ENCODE assay signal across 6 cellular contexts in the genomic region with DNA sequence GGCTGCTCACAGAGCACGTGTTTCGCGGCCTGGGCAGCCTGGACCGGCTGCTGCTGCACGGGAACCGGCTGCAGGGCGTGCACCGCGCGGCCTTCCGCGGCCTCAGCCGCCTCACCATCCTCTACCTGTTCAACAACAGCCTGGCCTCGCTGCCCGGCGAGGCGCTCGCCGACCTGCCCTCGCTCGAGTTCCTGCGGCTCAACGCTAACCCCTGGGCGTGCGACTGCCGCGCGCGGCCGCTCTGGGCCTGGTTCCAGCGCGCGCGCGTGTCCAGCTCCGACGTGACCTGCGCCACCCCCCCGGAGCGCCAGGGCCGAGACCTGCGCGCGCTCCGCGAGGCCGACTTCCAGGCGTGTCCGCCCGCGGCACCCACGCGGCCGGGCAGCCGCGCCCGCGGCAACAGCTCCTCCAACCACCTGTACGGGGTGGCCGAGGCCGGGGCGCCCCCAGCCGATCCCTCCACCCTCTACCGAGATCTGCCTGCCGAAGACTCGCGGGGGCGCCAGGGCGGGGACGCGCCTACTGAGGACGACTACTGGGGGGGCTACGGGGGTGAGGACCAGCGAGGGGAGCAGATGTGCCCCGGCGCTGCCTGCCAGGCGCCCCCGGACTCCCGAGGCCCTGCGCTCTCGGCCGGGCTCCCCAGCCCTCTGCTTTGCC. TPM values are rescaled to one million over a fixed set of nuclear protein-coding genes. Genes with fewer than 3 reads are reported as not detected.
DNase-seq lines count a peak whose midpoint lies in the region; ATAC-seq, FAIRE-seq and TF ChIP-seq lines count a peak whose summit lies in the region.

No MANE protein-coding gene starts in this region.

- H3K9ac ChIP-seq in kidney (ENCODE audit: low read length in 2 of 2) = peak overlapping the region in 1 of 2 donors; percentile 7

- peak; percentile 40 for ATAC-seq in HG02571 (IDR thresholded peaks at IDR 0.05; ENCODE audit: unreplicated experiment)

- peak; percentile 57 for DNase-seq in activated CD8-positive, alpha-beta memory T cell treated with anti-CD3 and anti-CD28 coated beads, Interleukin-2, amount 50 U/mL, for 4 hours
- DNase-seq in kidney = peak; percentile 90
- no peak for DNase-seq in vagina (ENCODE audit: extremely low spot score in 2 of 2)
- DNase-seq in NCI-H345 treated with DMSO at 0.1 percent for 48 hours (lab: John Stamatoyannopoulos, UW; ENCODE audit: unreplicated experiment) = no peak

- H3K36me3 ChIP-seq in kidney (ENCODE audit: control insufficient read depth in 1 of 2, insufficient read depth in 2 of 2, low read length in 2 of 2) = no peaks in the 10 kb centered on the region
- no peaks in the 10 kb centered on the region for H3K36me3 ChIP-seq in vagina

- H3K27ac ChIP-seq in C4-2B (peak overlapping the region; percentile 81), kidney (ENCODE audit: low read depth in 2 of 2, low read length in 2 of 2) (no peak overlapping the region), vagina (peak overlapping the region; percentile 40)

- no peaks in the 10 kb centered on the region for H3K27me3 ChIP-seq in vagina

- no peak for TF ChIP-seq POLR2A in vagina (IDR thresholded peaks at IDR 0.05)

- TF ChIP-seq CTCF in C4-2B (conservative IDR thresholded peaks at IDR 0.05) (no peak), kidney (IDR thresholded peaks at IDR 0.05; ENCODE audit: borderline replicate concordance, extremely low read depth, insufficient read depth) (no peak), vagina (IDR thresholded peaks at IDR 0.05) (no peak)

- intact Hi-C loops in kidney (cut with DNase I) = no loop called here
- intact Hi-C loops in vagina (cut with DNase I) = no loop called here

- H3K9me3 ChIP-seq in kidney (ENCODE audit: control insufficient read depth in 1 of 2, low read length in 2 of 2) (no peaks in the 10 kb centered on the region), vagina (no peaks in the 10 kb centered on the region)

- H3K4me1 ChIP-seq in kidney (ENCODE audit: control insufficient read depth in 1 of 2, insufficient read depth in 1 of 2, low read depth in 1 of 2, low read length in 2 of 2) (peaks cover 4 to 10% of the 10 kb centered on the region in 2 donors), vagina (peaks cover 22% of the 10 kb centered on the region)

- H3K4me3 ChIP-seq in kidney (ENCODE audit: low read length in 2 of 2) (peak overlapping the region; percentile 19 to 35), vagina (peak overlapping the region; percentile 48 to 54)

- no peak for FAIRE-seq in kidney (lab: Jason Lieb, UNC)

RNA-seq across cellular contexts. Expression of gene RTN4RL2, which starts 16.0 kb away (rescaled TPM):
- total RNA-seq in kidney (2.6 TPM), vagina (2.0 TPM)
- polyA plus RNA-seq in kidney (ENCODE audit: insufficient read depth, low read depth, low replicate concordance) = 5.5 TPM

RNA-seq across cellular contexts. Expression of gene SLC43A1, which starts 39.1 kb away (rescaled TPM):
- 4.1 TPM for total RNA-seq in kidney
- polyA plus RNA-seq in kidney (ENCODE audit: insufficient read depth, low read depth, low replicate concordance) = 16.6 TPM
- 22.6 TPM for total RNA-seq in vagina

RNA-seq across cellular contexts. Expression of gene SLC43A3, which starts 49.4 kb away (rescaled TPM):
- 39.8 TPM for total RNA-seq in kidney
- 6.0 TPM for polyA plus RNA-seq in kidney (ENCODE audit: insufficient read depth, low read depth, low replicate concordance)
- total RNA-seq in vagina = 53.5 TPM

RNA-seq across cellular contexts. Expression of gene TIMM10, which starts 54.2 kb away (rescaled TPM):
- total RNA-seq in kidney (38.6 TPM), vagina (45.2 TPM)
- polyA plus RNA-seq in kidney (ENCODE audit: insufficient read depth, low read depth, low replicate concordance) = 174 TPM

Comparison
In these comparisons a context has a peak if more than half of its experiments do, and no peak if none do; other contexts are left out.
1. H3K27ac ChIP-seq: peak in C4-2B (single experiment) and vagina (single experiment); none in kidney (0 of 2).
2. DNase-seq: peak in activated CD8-positive, alpha-beta memory T cell treated with anti-CD3 and anti-CD28 coated beads, Interleukin-2, amount 50 U/mL, for 4 hours (single experiment) and kidney (single experiment); none in vagina (0 of 2) and NCI-H345 treated with DMSO at 0.1 percent for 48 hours (single experiment).